In the genomic region with DNA sequence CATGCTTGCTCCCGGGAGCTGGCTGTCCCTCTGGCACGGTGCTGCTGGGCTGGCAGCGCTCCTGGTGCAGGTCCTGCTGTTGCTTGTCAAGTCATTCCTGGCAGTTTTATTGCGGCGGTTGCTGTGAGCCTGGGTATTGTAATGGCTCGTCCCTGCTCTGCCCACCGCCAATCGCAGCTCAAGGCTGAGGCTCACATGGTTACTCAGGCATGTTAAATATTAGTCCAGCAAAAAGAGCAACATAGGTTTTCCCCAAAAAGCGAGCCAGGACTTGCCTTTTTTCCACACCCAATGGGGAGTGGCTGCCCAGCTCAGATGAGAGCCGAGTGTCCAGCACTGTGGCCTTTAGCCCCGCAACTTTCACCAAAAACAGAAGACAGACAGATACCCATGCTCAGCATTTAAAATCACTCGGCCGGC, we compare ENCODE assay signal across 8 cellular contexts.
DNase-seq lines count a peak whose midpoint lies in the region; TF ChIP-seq lines count a peak whose summit lies in the region.

No MANE protein-coding gene starts in this region.

- no peaks in the 10 kb centered on the region for H3K27me3 ChIP-seq in WERI-Rb-1 (ENCODE audit: insufficient read depth, low read depth, severe bottlenecking)

- no peak for TF ChIP-seq CTCF in WERI-Rb-1 (IDR thresholded peaks at IDR 0.05; ENCODE audit: low read depth, low read length)

- H3K27ac ChIP-seq in caudate nucleus (ENCODE audit: low read depth, low read length): no peak overlapping the region
- H3K27ac ChIP-seq in WERI-Rb-1: no peak overlapping the region

- no peak overlapping the region for H3K4me3 ChIP-seq in WERI-Rb-1 (ENCODE audit: low read depth, low read length)

- DNase-seq in NCI-H2081 treated with DMSO at 0.1 percent for 48 hours (lab: John Stamatoyannopoulos, UW): peak; percentile 21
- DNase-seq in caudate nucleus (lab: John Stamatoyannopoulos, UW): peak in 43 of 61 donors; percentile 1 to 91 (median 28)
- DNase-seq in left kidney (ENCODE audit: low read depth, low spot score): peak; percentile 93
- DNase-seq in stromal cell of bone marrow (ENCODE audit: low read depth): peak; percentile 1
- no peak for DNase-seq in NOMO-1 (lab: John Stamatoyannopoulos, UW; ENCODE audit: unreplicated experiment in 2 of 2)
- DNase-seq in WERI-Rb-1: no peak
- DNase-seq in DMS53 treated with DMSO at 0.1 percent for 48 hours (lab: John Stamatoyannopoulos, UW; ENCODE audit: unreplicated experiment): no peak
- no peak for DNase-seq in LoVo (ENCODE audit: low spot score)

- no peaks in the 10 kb centered on the region for H3K36me3 ChIP-seq in WERI-Rb-1

- H3K9me3 ChIP-seq in WERI-Rb-1 (ENCODE audit: severe bottlenecking): no peaks in the 10 kb centered on the region

Comparison
In these comparisons a context has a peak if more than half of its experiments do, and no peak if none do; other contexts are left out.
1. DNase-seq: peak in NCI-H2081 treated with DMSO at 0.1 percent for 48 hours (single experiment), caudate nucleus (43 of 61), left kidney (single experiment) and stromal cell of bone marrow (single experiment); none in NOMO-1 (0 of 2), WERI-Rb-1 (single experiment), DMS53 treated with DMSO at 0.1 percent for 48 hours (single experiment) and LoVo (single experiment).